Comparison of ENCODE assay signal across 8 cellular contexts in genomic region chr1:225962440-225962975, GRCh38. TPM values are rescaled to one million over a fixed set of nuclear protein-coding genes. Genes with fewer than 3 reads are reported as not detected.
A peak's percentile ranks its signal among the peaks of the same experiment; 100 is the strongest.
DNase-seq lines count a peak whose midpoint lies in the region; ATAC-seq and TF ChIP-seq lines count a peak whose summit lies in the region.

No MANE protein-coding gene starts in this region.

- H3K36me3 ChIP-seq in ascending aorta, result no peaks in the 10 kb centered on the region
- H3K36me3 ChIP-seq in right lobe of liver, result no peaks in the 10 kb centered on the region

- peaks cover 13% of the 10 kb centered on the region for H3K27me3 Mint-ChIP-seq in T-helper 17 cell

- TF ChIP-seq POLR2A in right lobe of liver (IDR thresholded peaks at IDR 0.05), result no peak

- no peaks in the 10 kb centered on the region for H3K4me1 ChIP-seq in ascending aorta
- peaks cover 0 to 14% (median 3%) of the 10 kb centered on the region in 4 donors for H3K4me1 ChIP-seq in right lobe of liver

- DNase-seq in T-helper 17 cell, result peak; percentile 37 to 50 (median 44)
- no peak for DNase-seq in ascending aorta (ENCODE audit: low spot score in 2 of 2)
- DNase-seq in right lobe of liver, result peak in 2 of 3 donors; percentile 43 to 57
- peak; percentile 27 to 44 for DNase-seq in stimulated activated CD8-positive, alpha-beta memory T cell treated with anti-CD3 and anti-CD28 coated beads, Interleukin-7, amount 100 ng/mL, for 1 hour (ENCODE audit: low read depth in 2 of 2)
- no peak for DNase-seq in GF-D8 (lab: John Stamatoyannopoulos, UW)
- no peak for DNase-seq in NCI-H446 treated with DMSO at 0.1 percent for 48 hours (lab: John Stamatoyannopoulos, UW)

- no peak overlapping the region for H3K4me3 Mint-ChIP-seq in T-helper 17 cell

- H3K27me3 ChIP-seq in ascending aorta (no peaks in the 10 kb centered on the region), right lobe of liver (no peaks in the 10 kb centered on the region)

- peaks cover 2% of the 10 kb centered on the region for H3K36me3 Mint-ChIP-seq in T-helper 17 cell (ENCODE audit: low read depth)

- H3K27ac ChIP-seq in ascending aorta (no peak overlapping the region), right lobe of liver (no peak overlapping the region)

- peak; percentile 84 for ATAC-seq in HG02885 (IDR thresholded peaks at IDR 0.05; ENCODE audit: poor library complexity, unreplicated experiment)
- peak; percentile 69 for ATAC-seq in T-helper 17 cell
- peak; percentile 64 to 73 (median 66) for ATAC-seq in right lobe of liver

- intact Hi-C loops in ascending aorta (cut with DNase I), result no loop called here
- intact Hi-C loops in right lobe of liver (cut with DNase I), result no loop called here

- no peak overlapping the region for H3K27ac Mint-ChIP-seq in T-helper 17 cell

- H3K4me3 ChIP-seq in ascending aorta (no peak overlapping the region), right lobe of liver (no peak overlapping the region)

- peaks cover 2% of the 10 kb centered on the region for H3K4me1 Mint-ChIP-seq in T-helper 17 cell

- no peaks in the 10 kb centered on the region for H3K9me3 ChIP-seq in T-helper 17 cell (ENCODE audit: control insufficient read depth, low read length, poor library complexity, severe bottlenecking)
- no peaks in the 10 kb centered on the region for H3K9me3 ChIP-seq in ascending aorta
- H3K9me3 ChIP-seq in right lobe of liver, result no peaks in the 10 kb centered on the region

- TF ChIP-seq CTCF in GM12874 (IDR thresholded peaks at IDR 0.05; ENCODE audit: insufficient read depth, low read depth, low read length) (peak; percentile 97), ascending aorta (IDR thresholded peaks at IDR 0.05) (peak; percentile 12 to 42 (median 32)), right lobe of liver (IDR thresholded peaks at IDR 0.05) (peak; percentile 11 to 63 (median 56))

- 45% methylated on average over 12 of the region's 21 CpGs for WGBS in right lobe of liver (ENCODE audit: insufficient coverage, low coverage, low lambda C conversion rate, missing lambda C conversion rate)

RNA-seq across cellular contexts. Expression of gene LEFTY2, which starts 21.5 kb away (rescaled TPM):
- total RNA-seq in T-helper 17 cell (not detected), ascending aorta (2.6 TPM), right lobe of liver (under 1 TPM in 1 of 6 experiments, not detected in 5; 0.31 TPM)

RNA-seq across cellular contexts. Expression of gene SDE2, which starts 36.6 kb away (rescaled TPM):
- 10 to 100 TPM; 31.7 to 37.6 TPM for total RNA-seq in T-helper 17 cell
- 12.3 TPM for total RNA-seq in ascending aorta
- total RNA-seq in right lobe of liver, result 10 to 100 TPM in 1 of 6 experiments, 1 to 10 TPM in 5; 7.1 to 10.9 (median 8.6) TPM

RNA-seq across cellular contexts. Expression of gene PYCR2, which starts 38.5 kb away (rescaled TPM):
- total RNA-seq in T-helper 17 cell (10 to 100 TPM; 48.1 to 53.7 TPM), ascending aorta (126 TPM), right lobe of liver (10 to 100 TPM; 20.0 to 42.6 (median 24.9) TPM)

Comparison
In these comparisons a context has a peak if more than half of its experiments do, and no peak if none do; other contexts are left out.
1. CTCF ChIP-seq: peak in every context shown above with its lines; median percentile 97 in GM12874; 56 in right lobe of liver; 32 in ascending aorta.
2. DNase-seq: peak in T-helper 17 cell (3 of 3), right lobe of liver (2 of 3) and stimulated activated CD8-positive, alpha-beta memory T cell treated with anti-CD3 and anti-CD28 coated beads, Interleukin-7, amount 100 ng/mL, for 1 hour (2 of 2); none in ascending aorta (0 of 2), GF-D8 (single experiment) and NCI-H446 treated with DMSO at 0.1 percent for 48 hours (single experiment).
3. Peak in every context shown above with its lines, with median percentiles within 50 percentile points of each other: ATAC-seq.